ENCODE assay signal across 18 cellular contexts in the genomic region with DNA sequence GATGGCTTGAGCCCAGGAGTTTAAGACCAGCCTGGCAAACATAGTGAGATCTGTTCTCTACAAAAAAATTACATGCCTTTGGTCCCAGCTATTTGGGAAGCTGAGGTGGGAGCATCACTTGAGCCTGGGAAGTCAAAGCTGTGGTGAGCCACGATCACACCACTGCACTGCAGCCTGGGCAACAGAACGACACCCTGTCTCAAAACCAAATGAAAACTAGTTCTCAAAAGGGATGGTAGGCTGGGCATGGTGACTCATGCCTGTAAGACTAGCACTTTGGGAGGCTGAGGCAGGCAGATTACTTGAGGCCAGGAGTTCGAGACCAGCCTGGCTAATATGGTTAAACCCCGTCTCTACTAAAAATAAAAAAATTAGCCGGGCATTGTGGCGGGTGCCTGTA. TPM values are rescaled to one million over a fixed set of nuclear protein-coding genes. Genes with fewer than 3 reads are reported as not detected.
DNase-seq lines count a peak whose midpoint lies in the region; ATAC-seq, FAIRE-seq and TF ChIP-seq lines count a peak whose summit lies in the region.
"Had no signal": no experiment of that assay in that cellular context is flagged by ENCODE, and none has a peak within 500 bp of the region (broad histone marks: within the 10 kb centered on the region; RNA-seq: fewer than 3 reads in every experiment).

No MANE protein-coding gene starts in this region.

- H3K27me3 Mint-ChIP-seq in astrocyte (ENCODE audit: low read depth, unreplicated experiment) = no peaks in the 10 kb centered on the region
- no peaks in the 10 kb centered on the region for H3K27me3 Mint-ChIP-seq in naive thymus-derived CD4-positive, alpha-beta T cell
- H3K27me3 Mint-ChIP-seq: stimulated activated naive CD8-positive, alpha-beta T cell treated with anti-CD3 and anti-CD28 coated beads, Interleukin-15, amount 100 ng/mL, for 72 hours had no signal

- H3K79me2 ChIP-seq in astrocyte (ENCODE audit: insufficient read depth, low read length) = peaks cover 10% of the 10 kb centered on the region

- H3K9ac ChIP-seq in astrocyte (ENCODE audit: low read length) = no peak overlapping the region

- intact Hi-C loops in naive thymus-derived CD4-positive, alpha-beta T cell (cut with micrococcal nuclease) = no loop called here

- no peak for TF ChIP-seq EP300 in A549 (IDR thresholded peaks at IDR 0.05)

- H3K27ac Mint-ChIP-seq in astrocyte (ENCODE audit: unreplicated experiment) = no peak overlapping the region
- peak overlapping the region; percentile 25 to 80 (median 60) for H3K27ac Mint-ChIP-seq in naive thymus-derived CD4-positive, alpha-beta T cell

- no peak for TF ChIP-seq RAD21 in A549 (conservative IDR thresholded peaks at IDR 0.05 in 1 of 2, IDR thresholded peaks at IDR 0.05 in 1 of 2)

- FAIRE-seq in A549 (lab: Jason Lieb, UNC) = no peak
- peak; percentile 68 for FAIRE-seq in HTR-8/SVneo (lab: Jason Lieb, UNC)
- FAIRE-seq in astrocyte (lab: Jason Lieb, UNC) = no peak

- CTCF ChIA-PET in A549 (lab: Yijun Ruan, JAX) = interaction anchor here (1.6 to 6.6 kb wide), 4 partner anchors 8 to 528 kb away, joined by 3 to 71 read pairs (median 8); no protein-coding TSS in a partner anchor
- CTCF ChIA-PET in naive thymus-derived CD4-positive, alpha-beta T cell (lab: Charles Lee) = interaction anchor here (0.7 to 1.3 kb wide), 2 partner anchors 8 to 369 kb away, joined by 3 read pairs; no protein-coding TSS in a partner anchor

- H3K4me3 Mint-ChIP-seq in astrocyte (ENCODE audit: unreplicated experiment) = no peak overlapping the region
- no peak overlapping the region for H3K4me3 Mint-ChIP-seq in naive thymus-derived CD4-positive, alpha-beta T cell
- H3K4me3 Mint-ChIP-seq: stimulated activated naive CD8-positive, alpha-beta T cell treated with anti-CD3 and anti-CD28 coated beads, Interleukin-15, amount 100 ng/mL, for 72 hours had no signal

- H3K4me2 ChIP-seq in A549 (no peak overlapping the region), astrocyte (ENCODE audit: low read length) (no peak overlapping the region)

- H3K27me3 ChIP-seq in astrocyte (ENCODE audit: insufficient read depth, low read length) = no peaks in the 10 kb centered on the region
- no peaks in the 10 kb centered on the region for H3K27me3 ChIP-seq in naive thymus-derived CD4-positive, alpha-beta T cell (ENCODE audit: control insufficient read depth in 2 of 2, insufficient read depth in 2 of 2, low read length in 2 of 2)
- H3K27me3 ChIP-seq: left lung, SJCRH30 had no signal

- H3K27ac ChIP-seq in A549 (no peak overlapping the region), astrocyte (ENCODE audit: low read depth, low read length) (no peak overlapping the region)
- no peak overlapping the region for H3K27ac ChIP-seq in naive thymus-derived CD4-positive, alpha-beta T cell (ENCODE audit: low read depth, low read length)
- H3K27ac ChIP-seq: SJCRH30 had no signal

- 89% methylated on average over 6 of the region's 6 CpGs for WGBS in A549 (ENCODE audit: missing lambda C conversion rate)

- POLR2A ChIA-PET in A549 (lab: Yijun Ruan, JAX) = no interaction called here
- POLR2A ChIA-PET in naive thymus-derived CD4-positive, alpha-beta T cell (lab: Charles Lee) = no interaction called here

- no peak for ATAC-seq in A549
- ATAC-seq in naive thymus-derived CD4-positive, alpha-beta T cell = no peak
- ATAC-seq: left lung; stimulated activated naive CD8-positive, alpha-beta T cell treated with anti-CD3 and anti-CD28 coated beads, Interleukin-15, amount 100 ng/mL, for 72 hours had no signal

- TF ChIP-seq CTCF in A549 (IDR thresholded peaks at IDR 0.05) (no peak), astrocyte (IDR thresholded peaks at IDR 0.05; ENCODE audit: insufficient read depth, low read depth, low read length) (no peak)

- peaks cover 14% of the 10 kb centered on the region for H3K36me3 ChIP-seq in astrocyte (ENCODE audit: insufficient read depth, low read length)
- H3K36me3 ChIP-seq in naive thymus-derived CD4-positive, alpha-beta T cell (ENCODE audit: control insufficient read depth in 2 of 3, insufficient read depth in 3 of 3, low read length in 3 of 3) = peaks cover 0 to 20% (median 0%) of the 10 kb centered on the region in 3 experiments

- DNase-seq in A549 (ENCODE audit: low read depth in 1 of 2, low spot score in 1 of 2) (no peak), HTR-8/SVneo (ENCODE audit: insufficient read length, low spot score) (no peak), astrocyte (ENCODE audit: low read depth) (peak; percentile 8), SIG-M5 treated with dmso at 0.1 percent for 504 hours (lab: John Stamatoyannopoulos, UW; ENCODE audit: unreplicated experiment) (no peak), NCI-H748 (lab: John Stamatoyannopoulos, UW; ENCODE audit: unreplicated experiment) (no peak), NCI-H1105 (lab: John Stamatoyannopoulos, UW) (no peak), SK-N-DZ (ENCODE audit: low spot score) (no peak)
- DNase-seq in naive thymus-derived CD4-positive, alpha-beta T cell = no peak
- DNase-seq: activated CD4-positive, alpha-beta T cell treated with anti-CD3 and anti-CD28 coated beads for 48 hours; activated T-cell treated with anti-CD3 and anti-CD28 coated beads, Interleukin-2, amount 50 U/mL, for 1 hour; left lung; NCI-H187 treated with DMSO at 0.1 percent for 48 hours; NCI-H510A; posterior cingulate gyrus; SJCRH30; stimulated activated naive CD8-positive, alpha-beta T cell treated with anti-CD3 and anti-CD28 coated beads, Interleukin-15, amount 100 ng/mL, for 72 hours; T1000 had no signal

- H3K9me3 ChIP-seq in A549 (no peaks in the 10 kb centered on the region), astrocyte (ENCODE audit: insufficient read depth, low read depth, low read length) (no peaks in the 10 kb centered on the region)
- no peaks in the 10 kb centered on the region for H3K9me3 ChIP-seq in naive thymus-derived CD4-positive, alpha-beta T cell (ENCODE audit: control insufficient read depth in 2 of 3, low read length in 3 of 3)
- H3K9me3 ChIP-seq: HAP-1, left lung, SJCRH30 had no signal

- no peaks in the 10 kb centered on the region for H3K4me1 Mint-ChIP-seq in astrocyte (ENCODE audit: low read depth, unreplicated experiment)
- H3K4me1 Mint-ChIP-seq in naive thymus-derived CD4-positive, alpha-beta T cell = peaks cover 7 to 22% (median 17%) of the 10 kb centered on the region in 7 donors

- H3K9me3 Mint-ChIP-seq in astrocyte (ENCODE audit: unreplicated experiment) = no peaks in the 10 kb centered on the region
- H3K9me3 Mint-ChIP-seq in naive thymus-derived CD4-positive, alpha-beta T cell = no peaks in the 10 kb centered on the region
- H3K9me3 Mint-ChIP-seq: stimulated activated naive CD8-positive, alpha-beta T cell treated with anti-CD3 and anti-CD28 coated beads, Interleukin-15, amount 100 ng/mL, for 72 hours had no signal

- H3K36me3 Mint-ChIP-seq in astrocyte (ENCODE audit: low read depth, unreplicated experiment) = peaks cover 9% of the 10 kb centered on the region
- H3K36me3 Mint-ChIP-seq in naive thymus-derived CD4-positive, alpha-beta T cell = peaks cover 0 to 8% (median 5%) of the 10 kb centered on the region in 5 donors

- no peak overlapping the region for H3K4me3 ChIP-seq in A549
- no peak overlapping the region for H3K4me3 ChIP-seq in astrocyte (ENCODE audit: insufficient read depth, low read depth, low read length)
- H3K4me3 ChIP-seq in naive thymus-derived CD4-positive, alpha-beta T cell (ENCODE audit: low read length) = no peak overlapping the region
- H3K4me3 ChIP-seq: HAP-1, left lung, SJCRH30 had no signal

- H2AFZ ChIP-seq in astrocyte (ENCODE audit: low read depth, low read length) = no peak overlapping the region

- no peak for TF ChIP-seq POLR2A in A549 (IDR thresholded peaks at IDR 0.05; ENCODE audit: low read length)

- H4K20me1 ChIP-seq in astrocyte (ENCODE audit: insufficient read depth, low read length) = peaks cover 32% of the 10 kb centered on the region

- H3K4me1 ChIP-seq in A549 (peaks cover 7% of the 10 kb centered on the region; the same call in 2 of the 3 replicates), astrocyte (ENCODE audit: insufficient read depth, low read length) (no peaks in the 10 kb centered on the region)
- H3K4me1 ChIP-seq in naive thymus-derived CD4-positive, alpha-beta T cell (ENCODE audit: control insufficient read depth in 2 of 2, insufficient read depth in 2 of 2, low read length in 2 of 2) = no peaks in the 10 kb centered on the region
- H3K4me1 ChIP-seq: left lung, SJCRH30 had no signal

TF ChIP-seq in A549, 52 proteins besides CTCF, POLR2A, EP300 and RAD21:
- no peak for TF ChIP-seq FOSL2 (IDR thresholded peaks at IDR 0.05)
- TF ChIP-seq FOSL2 (CRISPR knock-in tag; IDR thresholded peaks at IDR 0.05) = 0 out of 2 replicates have a peak, but pooled peaks have one; percentile 9
- TF ChIP-seq EHMT2 (IDR thresholded peaks at IDR 0.05; ENCODE audit: low read depth) = no peak

RNA-seq across cellular contexts. Expression of gene PPM1D, which starts 31.1 kb away (rescaled TPM):
- polyA plus RNA-seq in A549 (2011; rRNA removed) (10.5 and 11.6 TPM in 2 replicates), A549 (2017; fragmentation: RNase III; extraction: RNeasy Plus Mini Kit Qiagen cat#74134 plus additional on column Dnase treatment) (12.0 to 13.5 TPM (median 13.5 TPM) in 3 replicates)
- polyA plus RNA-seq in A549 (2012; cell fraction: cytosol; rRNA removed) = 4.1 and 4.8 TPM in 2 replicates
- 3.6 and 4.9 TPM in 2 replicates for polyA plus RNA-seq in A549 (2012; cell fraction: nucleus; rRNA removed)
- 11.1 and 12.2 TPM in 2 replicates for polyA minus RNA-seq in A549 (2011; rRNA and poly(A)+ RNA removed)
- 24.1 and 28.7 TPM in 2 replicates for total RNA-seq in astrocyte
- total RNA-seq in naive thymus-derived CD4-positive, alpha-beta T cell = 10 to 100 TPM; 13.5 to 18.8 (median 17.7) TPM
- 10 to 100 TPM in 1 of 2 donors, 1 to 10 TPM in 1; 8.6 to 14.2 TPM for polyA plus RNA-seq in naive thymus-derived CD4-positive, alpha-beta T cell
- 36.1 and 42.6 TPM in 2 replicates for polyA plus RNA-seq in SK-N-DZ (2014; cell fraction: cytosol; rRNA removed)
- 21.7 and 24.9 TPM in 2 replicates for polyA plus RNA-seq in SK-N-DZ (2014; cell fraction: nucleus; rRNA removed)

RNA-seq across cellular contexts. Expression of gene BCAS3, which starts 46.5 kb away (rescaled TPM):
- polyA plus RNA-seq in A549 (2011; rRNA removed) (43.4 and 86.6 TPM in 2 replicates), A549 (2017; fragmentation: RNase III; extraction: RNeasy Plus Mini Kit Qiagen cat#74134 plus additional on column Dnase treatment) (14.7 to 18.0 TPM (median 15.6 TPM) in 3 replicates)
- polyA plus RNA-seq in A549 (2012; cell fraction: cytosol; rRNA removed) = 8.0 and 10.4 TPM in 2 replicates
- 11.4 and 20.1 TPM in 2 replicates for polyA plus RNA-seq in A549 (2012; cell fraction: nucleus; rRNA removed)
- 332 and 356 TPM in 2 replicates for polyA minus RNA-seq in A549 (2011; rRNA and poly(A)+ RNA removed)
- total RNA-seq in astrocyte = 14.5 and 19.5 TPM in 2 replicates
- total RNA-seq in naive thymus-derived CD4-positive, alpha-beta T cell = 10 to 100 TPM; 18.4 to 57.8 (median 42.3) TPM
- 10 to 100 TPM; 25.7 to 29.9 TPM for polyA plus RNA-seq in naive thymus-derived CD4-positive, alpha-beta T cell
- 10.6 and 23.1 TPM in 2 replicates for polyA plus RNA-seq in SK-N-DZ (2014; cell fraction: cytosol; rRNA removed)
- 11.9 and 18.6 TPM in 2 replicates for polyA plus RNA-seq in SK-N-DZ (2014; cell fraction: nucleus; rRNA removed)
